9 cellular contexts compared by ENCODE assay signal in the genomic region with DNA sequence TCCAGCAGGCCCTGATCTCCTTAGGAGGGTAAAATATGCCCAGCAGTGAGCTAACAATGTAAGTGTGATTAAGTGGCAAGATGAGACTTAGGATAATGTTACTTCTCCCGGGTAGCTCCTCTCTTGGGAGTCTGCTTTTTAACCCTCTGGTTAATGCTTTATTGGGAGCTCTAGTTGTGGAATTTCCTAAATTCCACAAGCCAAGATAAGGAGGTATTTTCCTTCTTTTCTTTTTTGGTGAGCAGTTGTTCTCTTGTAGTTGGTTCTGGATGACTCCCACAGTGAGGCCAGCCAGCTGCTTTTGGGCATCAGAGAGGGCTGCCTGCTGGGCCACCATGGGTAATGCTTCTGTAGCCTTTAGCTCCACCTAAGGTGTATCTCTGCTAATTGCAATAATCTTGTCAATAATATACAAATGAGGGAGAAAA. TPM values are rescaled to one million over a fixed set of nuclear protein-coding genes. Genes with fewer than 3 reads are reported as not detected.
DNase-seq lines count a peak whose midpoint lies in the region; ATAC-seq, FAIRE-seq and TF ChIP-seq lines count a peak whose summit lies in the region.
"Had no signal": no experiment of that assay in that cellular context is flagged by ENCODE, and none has a peak within 500 bp of the region (broad histone marks: within the 10 kb centered on the region; RNA-seq: fewer than 3 reads in every experiment).

No MANE protein-coding gene starts in this region.

- peaks cover 7% of the 10 kb centered on the region for H3K4me1 ChIP-seq in CD8-positive, alpha-beta memory T cell (ENCODE audit: insufficient read depth, low read length)

- H3K27ac Mint-ChIP-seq in activated T-cell treated with anti-CD3 and anti-CD28 coated beads, Interleukin-2, amount 50 U/mL, for 24 hours, result peak overlapping the region; percentile 32
- H3K27ac Mint-ChIP-seq in nephron progenitor cell, result peak overlapping the region; percentile 40
- peak overlapping the region in 2 of 8 donors; percentile 48 to 67 for H3K27ac Mint-ChIP-seq in CD8-positive, alpha-beta memory T cell

- no peak for FAIRE-seq in bronchial epithelial cell (lab: Jason Lieb, UNC)

- no peaks in the 10 kb centered on the region for H3K27me3 ChIP-seq in bronchial epithelial cell (ENCODE audit: control insufficient read depth, insufficient read depth, low read length)
- H3K27me3 ChIP-seq in CD8-positive, alpha-beta memory T cell (ENCODE audit: insufficient read depth, low read length, poor library complexity, severe bottlenecking), result no peaks in the 10 kb centered on the region

- CTCF ChIA-PET in CD8-positive, alpha-beta memory T cell (lab: Charles Lee), result interaction anchor here (0.7 to 1.4 kb wide), 8 partner anchors 10 to 295 kb away, joined by 3 to 9 read pairs (median 4); partner anchors contain the start of gene C1orf52

- no peak overlapping the region for H3K4me3 ChIP-seq in bronchial epithelial cell (ENCODE audit: low read depth, low read length)
- no peak overlapping the region for H3K4me3 ChIP-seq in CD8-positive, alpha-beta memory T cell (ENCODE audit: low read length)

- peaks cover 14% of the 10 kb centered on the region for H3K4me1 Mint-ChIP-seq in activated T-cell treated with anti-CD3 and anti-CD28 coated beads, Interleukin-2, amount 50 U/mL, for 24 hours (ENCODE audit: low read depth)
- H3K4me1 Mint-ChIP-seq in nephron progenitor cell, result peaks cover 40% of the 10 kb centered on the region
- peaks cover 0 to 12% (median 10%) of the 10 kb centered on the region in 3 donors for H3K4me1 Mint-ChIP-seq in CD8-positive, alpha-beta memory T cell

- TF ChIP-seq CTCF in bronchial epithelial cell (IDR thresholded peaks at IDR 0.05; ENCODE audit: insufficient read depth, low read length, severe bottlenecking), result peak; percentile 36
- no peak for TF ChIP-seq CTCF in nephron progenitor cell (IDR thresholded peaks at IDR 0.05)

- no peak for DNase-seq in activated T-cell treated with anti-CD3 and anti-CD28 coated beads, Interleukin-2, amount 50 U/mL, for 24 hours
- no peak for DNase-seq in activated T-cell treated with anti-CD3 and anti-CD28 coated beads, Interleukin-2, amount 50 U/mL, for 1 hour
- DNase-seq in NCI-H146 treated with DMSO at 0.1 percent for 48 hours (lab: John Stamatoyannopoulos, UW; ENCODE audit: unreplicated experiment) (peak; percentile 23), bronchial epithelial cell (ENCODE audit: low read depth) (peak; percentile 42), nephron progenitor cell (no peak)
- DNase-seq in CD8-positive, alpha-beta memory T cell, result no peak
- DNase-seq: right cardiac atrium had no signal

- no peaks in the 10 kb centered on the region for H3K36me3 Mint-ChIP-seq in activated T-cell treated with anti-CD3 and anti-CD28 coated beads, Interleukin-2, amount 50 U/mL, for 24 hours (ENCODE audit: low read depth)
- H3K36me3 Mint-ChIP-seq in nephron progenitor cell (ENCODE audit: low read depth), result no peaks in the 10 kb centered on the region
- no peaks in the 10 kb centered on the region for H3K36me3 Mint-ChIP-seq in CD8-positive, alpha-beta memory T cell

- ATAC-seq in HG03139 (IDR thresholded peaks at IDR 0.05; ENCODE audit: unreplicated experiment), result no peak
- no peak for ATAC-seq in GM18858 (IDR thresholded peaks at IDR 0.05; ENCODE audit: unreplicated experiment)

- no peak overlapping the region for H3K4me3 Mint-ChIP-seq in activated T-cell treated with anti-CD3 and anti-CD28 coated beads, Interleukin-2, amount 50 U/mL, for 24 hours
- no peak overlapping the region for H3K4me3 Mint-ChIP-seq in nephron progenitor cell
- no peak overlapping the region for H3K4me3 Mint-ChIP-seq in CD8-positive, alpha-beta memory T cell

- H3K27ac ChIP-seq in CD8-positive, alpha-beta memory T cell (ENCODE audit: low read depth, low read length), result no peak overlapping the region

- H3K9me3 ChIP-seq in CD8-positive, alpha-beta memory T cell (ENCODE audit: low read length), result no peaks in the 10 kb centered on the region

- H3K36me3 ChIP-seq in bronchial epithelial cell (ENCODE audit: control insufficient read depth, insufficient read depth, low read length), result no peaks in the 10 kb centered on the region
- H3K36me3 ChIP-seq in CD8-positive, alpha-beta memory T cell (ENCODE audit: insufficient read depth, low read length), result no peaks in the 10 kb centered on the region

- peaks cover 11% of the 10 kb centered on the region for H3K27me3 Mint-ChIP-seq in activated T-cell treated with anti-CD3 and anti-CD28 coated beads, Interleukin-2, amount 50 U/mL, for 24 hours
- H3K27me3 Mint-ChIP-seq in nephron progenitor cell (ENCODE audit: low read depth, poor library complexity), result peaks cover under 1% of the 10 kb centered on the region
- peaks cover 4 to 24% of the 10 kb centered on the region in 2 donors for H3K27me3 Mint-ChIP-seq in CD8-positive, alpha-beta memory T cell

- no peaks in the 10 kb centered on the region for H3K9me3 Mint-ChIP-seq in activated T-cell treated with anti-CD3 and anti-CD28 coated beads, Interleukin-2, amount 50 U/mL, for 24 hours
- no peaks in the 10 kb centered on the region for H3K9me3 Mint-ChIP-seq in nephron progenitor cell
- no peaks in the 10 kb centered on the region for H3K9me3 Mint-ChIP-seq in CD8-positive, alpha-beta memory T cell

- POLR2A ChIA-PET in CD8-positive, alpha-beta memory T cell (lab: Charles Lee), result no interaction called here

RNA-seq across cellular contexts. Expression of gene C1orf52, which starts 19.3 kb away (rescaled TPM):
- total RNA-seq in bronchial epithelial cell, result 11.1 and 12.5 TPM in 2 replicates
- 10 to 100 TPM; 27.7 to 29.3 TPM for total RNA-seq in CD8-positive, alpha-beta memory T cell
- polyA plus RNA-seq in CD8-positive, alpha-beta memory T cell, result 22.1 TPM

RNA-seq across cellular contexts. Expression of gene BCL10, which starts 36.2 kb away (rescaled TPM):
- total RNA-seq in bronchial epithelial cell, result 31.3 and 46.1 TPM in 2 replicates
- total RNA-seq in CD8-positive, alpha-beta memory T cell, result 10 to 100 TPM; 21.9 to 27.1 TPM
- polyA plus RNA-seq in CD8-positive, alpha-beta memory T cell, result 21.6 TPM

RNA-seq across cellular contexts. Expression of gene SYDE2, which starts 39.4 kb away (rescaled TPM):
- 3.2 and 4.7 TPM in 2 replicates for total RNA-seq in bronchial epithelial cell
- 1 to 10 TPM; 2.8 to 3.3 TPM for total RNA-seq in CD8-positive, alpha-beta memory T cell
- 1.7 TPM for polyA plus RNA-seq in CD8-positive, alpha-beta memory T cell

Comparison
In these comparisons a context has a peak if more than half of its experiments do, and no peak if none do; other contexts are left out.
1. DNase-seq: peak in NCI-H146 treated with DMSO at 0.1 percent for 48 hours (single experiment) and bronchial epithelial cell (single experiment); none in activated T-cell treated with anti-CD3 and anti-CD28 coated beads, Interleukin-2, amount 50 U/mL, for 24 hours (single experiment), activated T-cell treated with anti-CD3 and anti-CD28 coated beads, Interleukin-2, amount 50 U/mL, for 1 hour (single experiment), nephron progenitor cell (single experiment) and CD8-positive, alpha-beta memory T cell (0 of 5).